In the genomic region with DNA sequence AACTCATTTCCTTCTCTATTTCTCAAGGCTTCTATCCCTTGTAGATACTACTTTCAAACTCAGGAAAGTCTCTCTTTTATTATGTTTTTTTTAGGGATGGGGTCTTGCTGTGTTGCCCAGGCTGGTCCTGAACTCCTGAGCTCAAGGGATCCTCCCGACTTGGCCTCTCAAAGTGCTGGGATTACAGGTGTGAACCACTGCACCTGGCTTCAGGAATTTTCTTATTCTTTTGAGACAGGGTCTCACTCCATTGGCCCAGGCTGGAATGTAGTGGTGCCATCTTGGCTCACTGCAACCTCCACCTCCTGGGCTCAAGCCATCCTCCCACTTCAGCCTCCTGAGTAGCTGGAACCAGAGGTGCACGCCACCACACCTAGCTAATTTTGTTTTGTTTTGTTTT, we compare ENCODE assay signal across 4 cellular contexts. TPM values are rescaled to one million over a fixed set of nuclear protein-coding genes. Genes with fewer than 3 reads are reported as not detected.
"Had no signal": no experiment of that assay in that cellular context is flagged by ENCODE, and none has a peak within 500 bp of the region (broad histone marks: within the 10 kb centered on the region; RNA-seq: fewer than 3 reads in every experiment).

No MANE protein-coding gene starts in this region.

RNA-seq across cellular contexts. Expression of a gene that starts 4.8 kb away (rescaled TPM):
- total RNA-seq: H1, HFFc6, HT1080, IMR-90 had no signal
- polyA plus RNA-seq: IMR-90 had no signal

RNA-seq across cellular contexts. Expression of a gene that starts 31.3 kb away (rescaled TPM):
- total RNA-seq: HT1080 had no signal
